12 cellular contexts compared by ENCODE assay signal in the genomic region with DNA sequence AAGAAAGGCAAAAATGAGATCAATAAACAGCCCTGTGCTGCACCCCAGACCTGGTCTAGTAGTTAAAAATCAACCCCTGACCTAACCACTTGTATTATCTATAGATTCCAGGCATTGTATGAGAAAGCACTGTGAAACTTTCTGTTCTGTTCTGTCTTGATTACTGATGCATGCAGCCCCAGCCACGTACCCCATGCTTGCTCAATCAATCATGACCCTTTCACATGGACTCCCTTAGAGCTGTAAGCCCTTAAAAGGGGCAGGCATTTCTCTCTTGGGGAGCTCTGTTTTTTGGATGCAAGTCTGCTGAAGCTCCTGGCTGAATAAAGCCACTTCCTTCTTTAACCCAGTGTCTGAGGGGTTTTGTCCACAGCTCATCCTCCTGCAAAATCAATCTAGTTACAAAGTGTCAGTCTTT. TPM values are rescaled to one million over a fixed set of nuclear protein-coding genes. Genes with fewer than 3 reads are reported as not detected.
DNase-seq lines count a peak whose midpoint lies in the region; ATAC-seq, FAIRE-seq and TF ChIP-seq lines count a peak whose summit lies in the region.
"Had no signal": no experiment of that assay in that cellular context is flagged by ENCODE, and none has a peak within 500 bp of the region (broad histone marks: within the 10 kb centered on the region; RNA-seq: fewer than 3 reads in every experiment).

No MANE protein-coding gene starts in this region.

- H3K36me3 Mint-ChIP-seq in glutamatergic neuron (ENCODE audit: unreplicated experiment) = peaks cover 13% of the 10 kb centered on the region
- no peaks in the 10 kb centered on the region for H3K36me3 Mint-ChIP-seq in activated CD8-positive, alpha-beta memory T cell treated with anti-CD3 and anti-CD28 coated beads, Interleukin-2, amount 10 ng/mL, durations not matched to agents 7 days and 5 days

- CTCF ChIA-PET in activated CD8-positive, alpha-beta memory T cell treated with anti-CD3 and anti-CD28 coated beads, Interleukin-2, amount 10 ng/mL, durations not matched to agents 7 days and 5 days (lab: Charles Lee) = interaction anchor here (0.8 to 1.5 kb wide), 3 partner anchors 27 to 63 kb away, joined by 3 to 4 read pairs (median 3); no protein-coding TSS in a partner anchor

- H3K27me3 Mint-ChIP-seq in glutamatergic neuron (ENCODE audit: unreplicated experiment) = no peaks in the 10 kb centered on the region
- H3K27me3 Mint-ChIP-seq in activated CD8-positive, alpha-beta memory T cell treated with anti-CD3 and anti-CD28 coated beads, Interleukin-2, amount 10 ng/mL, durations not matched to agents 7 days and 5 days = peaks cover 50% of the 10 kb centered on the region

- no peaks in the 10 kb centered on the region for H3K27me3 ChIP-seq in keratinocyte (ENCODE audit: control insufficient read depth, extremely low read depth, insufficient read depth, low read length)
- H3K27me3 ChIP-seq: testis had no signal

- H3K4me1 Mint-ChIP-seq in glutamatergic neuron (ENCODE audit: low read depth, unreplicated experiment) = no peaks in the 10 kb centered on the region
- H3K4me1 Mint-ChIP-seq in activated CD8-positive, alpha-beta memory T cell treated with anti-CD3 and anti-CD28 coated beads, Interleukin-2, amount 10 ng/mL, durations not matched to agents 7 days and 5 days = no peaks in the 10 kb centered on the region
- H3K4me1 Mint-ChIP-seq: naive thymus-derived CD8-positive, alpha-beta T cell had no signal

- H3K79me2 ChIP-seq in keratinocyte (ENCODE audit: control insufficient read depth, insufficient read depth, low read length) = no peaks in the 10 kb centered on the region

- no peak overlapping the region for H3K4me3 ChIP-seq in keratinocyte (ENCODE audit: control insufficient read depth in 2 of 3, extremely low read depth in 1 of 3, insufficient read depth in 2 of 3, low read depth in 1 of 3, low read length in 3 of 3)
- H3K4me3 ChIP-seq: testis had no signal

- no peak overlapping the region for H3K4me3 Mint-ChIP-seq in glutamatergic neuron (ENCODE audit: unreplicated experiment)
- H3K4me3 Mint-ChIP-seq in activated CD8-positive, alpha-beta memory T cell treated with anti-CD3 and anti-CD28 coated beads, Interleukin-2, amount 10 ng/mL, durations not matched to agents 7 days and 5 days = no peak overlapping the region
- H3K4me3 Mint-ChIP-seq: naive thymus-derived CD8-positive, alpha-beta T cell had no signal

- no peak overlapping the region for H3K27ac Mint-ChIP-seq in glutamatergic neuron (ENCODE audit: unreplicated experiment)
- H3K27ac Mint-ChIP-seq in activated CD8-positive, alpha-beta memory T cell treated with anti-CD3 and anti-CD28 coated beads, Interleukin-2, amount 10 ng/mL, durations not matched to agents 7 days and 5 days = no peak overlapping the region
- H3K27ac Mint-ChIP-seq: naive thymus-derived CD8-positive, alpha-beta T cell had no signal

- no peak for DNase-seq in keratinocyte (ENCODE audit: low read depth, low spot score)
- DNase-seq in glutamatergic neuron = no peak
- DNase-seq in activated CD8-positive, alpha-beta memory T cell treated with anti-CD3 and anti-CD28 coated beads, Interleukin-2, amount 10 ng/mL, durations not matched to agents 7 days and 5 days = no peak
- DNase-seq in occipital lobe (lab: John Stamatoyannopoulos, UW) = no peak
- no peak for DNase-seq in frontal cortex (ENCODE audit: low spot score in 2 of 2)
- DNase-seq: naive thymus-derived CD8-positive, alpha-beta T cell; NCI-H2171; testis had no signal

- no peak overlapping the region for H3K4me2 ChIP-seq in keratinocyte (ENCODE audit: control insufficient read depth, extremely low read depth, insufficient read depth, low read depth, low read length)

- no peaks in the 10 kb centered on the region for H3K9me3 ChIP-seq in keratinocyte (ENCODE audit: control insufficient read depth, low read depth, low read length)
- H3K9me3 ChIP-seq: testis had no signal

- H3K9ac ChIP-seq in keratinocyte (ENCODE audit: control insufficient read depth, extremely low read depth, insufficient read depth, low read length) = no peak overlapping the region

- H3K9me1 ChIP-seq in keratinocyte (ENCODE audit: control insufficient read depth, extremely low read depth, insufficient read depth, low read length) = no peaks in the 10 kb centered on the region

- dilution Hi-C loops in keratinocyte (cut with MboI; ENCODE audit: extremely low pct_ligation_motif_present, low sequenced_read_pairs) = no loop called here

- H3K4me1 ChIP-seq in keratinocyte (ENCODE audit: control insufficient read depth, extremely low read depth, insufficient read depth, low read length) = no peaks in the 10 kb centered on the region

- H3K27ac ChIP-seq in keratinocyte (ENCODE audit: control insufficient read depth, insufficient read depth, low read length) = no peak overlapping the region
- H3K27ac ChIP-seq: testis had no signal

- H3K9me3 Mint-ChIP-seq in glutamatergic neuron (ENCODE audit: unreplicated experiment) = no peaks in the 10 kb centered on the region
- H3K9me3 Mint-ChIP-seq in activated CD8-positive, alpha-beta memory T cell treated with anti-CD3 and anti-CD28 coated beads, Interleukin-2, amount 10 ng/mL, durations not matched to agents 7 days and 5 days (ENCODE audit: low read depth) = no peaks in the 10 kb centered on the region

- FAIRE-seq in keratinocyte (lab: Jason Lieb, UNC) = peak; percentile 23
- FAIRE-seq in frontal cortex (lab: Jason Lieb, UNC) = no peak
- FAIRE-seq: colon had no signal

- H3K36me3 ChIP-seq in keratinocyte (ENCODE audit: control insufficient read depth in 2 of 2, extremely low read depth in 1 of 2, insufficient read depth in 2 of 2, low read length in 2 of 2) = no peaks in the 10 kb centered on the region

- TF ChIP-seq CTCF in keratinocyte (optimal IDR thresholded peaks at IDR 0.05 in 1 of 3, IDR thresholded peaks at IDR 0.05 in 1 of 3, conservative IDR thresholded peaks at IDR 0.05 in 1 of 3; ENCODE audit: extremely low read depth in 1 of 3, insufficient read depth in 2 of 3, low read length in 3 of 3) (no peak), glutamatergic neuron (IDR thresholded peaks at IDR 0.05; ENCODE audit: partially characterized antibody, unreplicated experiment) (no peak)

- no peak overlapping the region for H2AFZ ChIP-seq in keratinocyte (ENCODE audit: control insufficient read depth, low read length)

- ATAC-seq in GM19023 (IDR thresholded peaks at IDR 0.05; ENCODE audit: unreplicated experiment) (peak; percentile 95), HG02571 (IDR thresholded peaks at IDR 0.05; ENCODE audit: unreplicated experiment) (peak; percentile 94), HG03439 (IDR thresholded peaks at IDR 0.05; ENCODE audit: unreplicated experiment) (peak; percentile 93)
- no peak for ATAC-seq in activated CD8-positive, alpha-beta memory T cell treated with anti-CD3 and anti-CD28 coated beads, Interleukin-2, amount 10 ng/mL, durations not matched to agents 7 days and 5 days
- ATAC-seq: naive thymus-derived CD8-positive, alpha-beta T cell had no signal

- no peaks in the 10 kb centered on the region for H4K20me1 ChIP-seq in keratinocyte (ENCODE audit: control insufficient read depth, extremely low read depth, insufficient read depth, low read length)

RNA-seq across cellular contexts. Expression of gene CD34, which starts 24.2 kb away (rescaled TPM):
- 0.03 TPM in 1 of 3 replicates, not detected in the others for polyA plus RNA-seq in keratinocyte
- not detected for polyA plus RNA-seq in keratinocyte (2011; ENCODE audit: low read depth)
- 0.05 TPM in 1 of 2 replicates, not detected in the other for polyA plus RNA-seq in keratinocyte (2011; cell fraction: cytosol; rRNA removed)
- polyA plus RNA-seq in keratinocyte (2011; cell fraction: nucleus; rRNA removed) = 0.05 TPM in 1 of 2 replicates, not detected in the other
- polyA plus RNA-seq in keratinocyte (2012; ENCODE audit: low replicate concordance) = 0.07 TPM in 1 of 2 replicates, not detected in the other
- polyA minus RNA-seq in keratinocyte = not detected in 3 replicates
- polyA minus RNA-seq in keratinocyte (2011; cell fraction: cytosol; rRNA and poly(A)+ RNA removed) = not detected
- not detected in 2 replicates for polyA minus RNA-seq in keratinocyte (2011; cell fraction: nucleus; rRNA and poly(A)+ RNA removed)
- 0.20 TPM for total RNA-seq in glutamatergic neuron (ENCODE audit: unreplicated experiment)
- total RNA-seq in activated CD8-positive, alpha-beta memory T cell treated with anti-CD3 and anti-CD28 coated beads, Interleukin-2, amount 10 ng/mL, durations not matched to agents 7 days and 5 days = under 1 TPM; 0.02 to 0.06 TPM
- total RNA-seq in occipital lobe = 1.6 TPM
- 0.82 TPM for total RNA-seq in frontal cortex
- total RNA-seq: naive thymus-derived CD8-positive, alpha-beta T cell had no signal
- polyA plus RNA-seq: naive thymus-derived CD8-positive, alpha-beta T cell had no signal
